In genomic region chr17:39668141-39668924, GRCh38 we compare ENCODE assay signal across 8 cellular contexts. TPM values are rescaled to one million over a fixed set of nuclear protein-coding genes. Genes with fewer than 3 reads are reported as not detected.
DNase-seq lines count a peak whose midpoint lies in the region; ATAC-seq and TF ChIP-seq lines count a peak whose summit lies in the region.

Gene PNMT (plus strand): TSS chr17:39668453. CDS start chr17:39668476, 23 bp downstream.

- no peak within 1 kb of the TSS for H2BK20ac ChIP-seq in H9 (ENCODE audit: low read depth, low read length, poor library complexity, severe bottlenecking)

- H3K4me1 ChIP-seq in H9 (ENCODE audit: insufficient read depth, low read length) (peaks cover 6% of the 10 kb centered on the region; the same call in 1 of the 2 replicates), parathyroid adenoma (peaks cover 56% of the 10 kb centered on the region), upper lobe of left lung (peaks cover 56 to 67% (median 63%) of the 10 kb centered on the region in 4 donors)

- no CpG with 5 or more reads among the region's 73 CpGs for WGBS in H9 (ENCODE audit: extremely low coverage, insufficient read length, low lambda C conversion rate)
- 3% methylated on average over 31 to 50 of the region's 73 CpGs for WGBS in upper lobe of left lung, 2 donors

- TF ChIP-seq CTCF in H9 (conservative IDR thresholded peaks at IDR 0.05) (peak; percentile 77), parathyroid adenoma (IDR thresholded peaks at IDR 0.05) (peak; percentile 89), upper lobe of left lung (IDR thresholded peaks at IDR 0.05) (peak; percentile 59 to 86 (median 82))

- H3K36me3 ChIP-seq in parathyroid adenoma (ENCODE audit: control insufficient read depth, insufficient read depth, low read length) (no peaks in the 10 kb centered on the region), upper lobe of left lung (no peaks in the 10 kb centered on the region)

- intact Hi-C loops in activated naive CD4-positive, alpha-beta T cell treated with anti-CD3 and anti-CD28 coated beads for 36 hours (cut with micrococcal nuclease): loop anchor here (1.0 kb wide), 1 partner anchor 46 kb away; no protein-coding TSS in a partner anchor

- H3K9ac ChIP-seq in H9 (ENCODE audit: extremely low read depth, insufficient read length, low read length) (no peak within 1 kb of the TSS), parathyroid adenoma (no peak within 1 kb of the TSS)

- peaks cover 70% of the 10 kb centered on the region for H3K27me3 Mint-ChIP-seq in H9 (ENCODE audit: low read depth)
- peaks cover 16% of the 10 kb centered on the region for H3K27me3 Mint-ChIP-seq in activated naive CD4-positive, alpha-beta T cell treated with anti-CD3 and anti-CD28 coated beads for 36 hours (ENCODE audit: low read depth)

- no peaks in the 10 kb centered on the region for H3K79me2 ChIP-seq in H9 (ENCODE audit: insufficient read depth, low read length)
- H3K79me2 ChIP-seq in parathyroid adenoma: no peaks in the 10 kb centered on the region

- no peaks in the 10 kb centered on the region; a peak in 1 of 5 replicates for H3K9me3 Mint-ChIP-seq in H9
- H3K9me3 Mint-ChIP-seq in activated naive CD4-positive, alpha-beta T cell treated with anti-CD3 and anti-CD28 coated beads for 36 hours: no peaks in the 10 kb centered on the region

- H3K27ac ChIP-seq in H9 (ENCODE audit: insufficient read length, low read depth, low read length) (no peak within 1 kb of the TSS), parathyroid adenoma (peak within 1 kb of the TSS; percentile 81), upper lobe of left lung (peak within 1 kb of the TSS; percentile 67 to 91 (median 88))

- H3K4me3 Mint-ChIP-seq in H9: peak within 1 kb of the TSS; percentile 56 to 79
- peak within 1 kb of the TSS; percentile 52 for H3K4me3 Mint-ChIP-seq in activated naive CD4-positive, alpha-beta T cell treated with anti-CD3 and anti-CD28 coated beads for 36 hours

- H3K4me1 Mint-ChIP-seq in H9: peaks cover 41 to 45% of the 10 kb centered on the region in 2 experiments
- H3K4me1 Mint-ChIP-seq in activated naive CD4-positive, alpha-beta T cell treated with anti-CD3 and anti-CD28 coated beads for 36 hours (ENCODE audit: low read depth): peaks cover 14% of the 10 kb centered on the region

- TF ChIP-seq POLR2A in upper lobe of left lung (IDR thresholded peaks at IDR 0.05): no peak

- H2AFZ ChIP-seq in H9 (ENCODE audit: low read length) (no peak within 1 kb of the TSS), parathyroid adenoma (peak within 1 kb of the TSS; percentile 65)

- H3K56ac ChIP-seq in H9 (ENCODE audit: insufficient read length, low read depth, low read length): no peak within 1 kb of the TSS

- ATAC-seq in upper lobe of left lung (ENCODE audit: low FRiP score in 2 of 2): peak in 1 of 2 donors; percentile 69
- ATAC-seq in GM19395 (IDR thresholded peaks at IDR 0.05; ENCODE audit: unreplicated experiment): no peak

- H3K27me3 ChIP-seq in H9 (ENCODE audit: insufficient read depth, low read length) (peaks cover 3% of the 10 kb centered on the region; the same call in 1 of the 2 replicates), parathyroid adenoma (ENCODE audit: control insufficient read depth, insufficient read depth, low read length) (no peaks in the 10 kb centered on the region), upper lobe of left lung (peaks cover 0 to 26% (median 11%) of the 10 kb centered on the region in 4 donors)

- DNase-seq in AG08395 (ENCODE audit: low spot score): peak; percentile 50
- peak; percentile 81 for DNase-seq in H9
- peak; percentile 85 for DNase-seq in RPMI8226
- DNase-seq in activated naive CD4-positive, alpha-beta T cell treated with anti-CD3 and anti-CD28 coated beads for 36 hours: peak; percentile 77
- peak; percentile 82 for DNase-seq in germinal center (ENCODE audit: low spot score)
- peak; percentile 67 to 93 for DNase-seq in upper lobe of left lung

- no peak for TF ChIP-seq EP300 in upper lobe of left lung (IDR thresholded peaks at IDR 0.05)

- CTCF ChIA-PET in activated naive CD4-positive, alpha-beta T cell treated with anti-CD3 and anti-CD28 coated beads for 36 hours (lab: Charles Lee): interaction anchor here (0.7 to 5.7 kb wide), 19 partner anchors 9 to 345 kb away, joined by 3 to 63 read pairs (median 4); partner anchors contain the start of genes ERBB2 and PGAP3

- H4K20me1 ChIP-seq in H9 (ENCODE audit: control insufficient read depth, insufficient read depth, insufficient read length): no peaks in the 10 kb centered on the region

- no peak within 1 kb of the TSS for H2BK120ac ChIP-seq in H9 (ENCODE audit: low read depth, low read length, poor library complexity, severe bottlenecking)

- 0 out of 2 replicates have a peak within 1 kb of the TSS, but pooled peaks have one; percentile 44 for H3K14ac ChIP-seq in H9 (ENCODE audit: insufficient read depth, low read length)

- H3K9me3 ChIP-seq in H9 (ENCODE audit: control insufficient read depth, low read depth, low read length) (no peaks in the 10 kb centered on the region), parathyroid adenoma (ENCODE audit: control insufficient read depth, low read length) (no peaks in the 10 kb centered on the region), upper lobe of left lung (no peaks in the 10 kb centered on the region)

- peaks cover 6% of the 10 kb centered on the region for H3K23me2 ChIP-seq in H9 (ENCODE audit: insufficient read length, low read depth, low read length, poor library complexity, severe bottlenecking)

- no peak within 1 kb of the TSS for H2BK15ac ChIP-seq in H9 (ENCODE audit: low read depth, low read length)

- no peak within 1 kb of the TSS for H4K8ac ChIP-seq in H9 (replicated peaks; ENCODE audit: insufficient read length, low read depth, low read length)

- H3T11ph ChIP-seq in H9 (ENCODE audit: low read length): no peak within 1 kb of the TSS

- H3K23ac ChIP-seq in H9 (ENCODE audit: insufficient read length, low read depth, low read length): no peak within 1 kb of the TSS

- H3K4me2 ChIP-seq in H9 (ENCODE audit: insufficient read depth, insufficient read length, low read length): peak within 1 kb of the TSS; percentile 65
- H3K4me2 ChIP-seq in parathyroid adenoma (ENCODE audit: low read length): peak within 1 kb of the TSS; percentile 68

- H4K91ac ChIP-seq in H9 (ENCODE audit: insufficient read length, low read depth, low read length): no peak within 1 kb of the TSS

- H2BK12ac ChIP-seq in H9 (ENCODE audit: insufficient read length, low read depth, low read length): no peak within 1 kb of the TSS

- no peaks in the 10 kb centered on the region for H3K79me1 ChIP-seq in H9 (ENCODE audit: insufficient read depth, low read depth, low read length, poor library complexity, severe bottlenecking)

- no peak within 1 kb of the TSS for H4K5ac ChIP-seq in H9 (ENCODE audit: insufficient read length, low read depth, low read length)

- no peaks in the 10 kb centered on the region; a peak in 1 of 7 replicates for H3K36me3 Mint-ChIP-seq in H9 (ENCODE audit: insufficient read depth in 1 of 3, low read depth in 3 of 3)
- no peaks in the 10 kb centered on the region for H3K36me3 Mint-ChIP-seq in activated naive CD4-positive, alpha-beta T cell treated with anti-CD3 and anti-CD28 coated beads for 36 hours (ENCODE audit: low read depth)

- H3K4ac ChIP-seq in H9 (ENCODE audit: low read depth, low read length): no peak within 1 kb of the TSS

- H3K18ac ChIP-seq in H9 (ENCODE audit: insufficient read length, low read depth, low read length): no peak within 1 kb of the TSS

- H3K4me3 ChIP-seq in parathyroid adenoma (ENCODE audit: low read depth, low read length) (peak within 1 kb of the TSS; percentile 13), upper lobe of left lung (peak within 1 kb of the TSS; percentile 2 to 58 (median 47))

- H2BK5ac ChIP-seq in H9 (ENCODE audit: insufficient read length, low read length): no peak within 1 kb of the TSS

- peak within 1 kb of the TSS in 1 of 3 experiments; percentile 74; a peak in 2 of 7 replicates for H3K27ac Mint-ChIP-seq in H9
- H3K27ac Mint-ChIP-seq in activated naive CD4-positive, alpha-beta T cell treated with anti-CD3 and anti-CD28 coated beads for 36 hours: no peak within 1 kb of the TSS

- no peak within 1 kb of the TSS for H2AK5ac ChIP-seq in H9 (ENCODE audit: insufficient read length, low read length)

RNA-seq across cellular contexts. Expression of gene PNMT, which starts in this region (rescaled TPM):
- total RNA-seq in H9 (2021): 2.1 and 2.3 TPM in 2 replicates
- not detected for total RNA-seq in activated naive CD4-positive, alpha-beta T cell treated with anti-CD3 and anti-CD28 coated beads for 36 hours
- total RNA-seq in upper lobe of left lung: 10 to 100 TPM in 3 of 6 donors, 1 to 10 TPM in 3; 3.1 to 21.3 (median 7.0) TPM

Comparison
In these comparisons a context has a peak if more than half of its experiments do, and no peak if none do; other contexts are left out.
1. Peak in DNase-seq in activated naive CD4-positive, alpha-beta T cell treated with anti-CD3 and anti-CD28 coated beads for 36 hours; RNA of the gene not detected or under 1 TPM.